In the genomic region with DNA sequence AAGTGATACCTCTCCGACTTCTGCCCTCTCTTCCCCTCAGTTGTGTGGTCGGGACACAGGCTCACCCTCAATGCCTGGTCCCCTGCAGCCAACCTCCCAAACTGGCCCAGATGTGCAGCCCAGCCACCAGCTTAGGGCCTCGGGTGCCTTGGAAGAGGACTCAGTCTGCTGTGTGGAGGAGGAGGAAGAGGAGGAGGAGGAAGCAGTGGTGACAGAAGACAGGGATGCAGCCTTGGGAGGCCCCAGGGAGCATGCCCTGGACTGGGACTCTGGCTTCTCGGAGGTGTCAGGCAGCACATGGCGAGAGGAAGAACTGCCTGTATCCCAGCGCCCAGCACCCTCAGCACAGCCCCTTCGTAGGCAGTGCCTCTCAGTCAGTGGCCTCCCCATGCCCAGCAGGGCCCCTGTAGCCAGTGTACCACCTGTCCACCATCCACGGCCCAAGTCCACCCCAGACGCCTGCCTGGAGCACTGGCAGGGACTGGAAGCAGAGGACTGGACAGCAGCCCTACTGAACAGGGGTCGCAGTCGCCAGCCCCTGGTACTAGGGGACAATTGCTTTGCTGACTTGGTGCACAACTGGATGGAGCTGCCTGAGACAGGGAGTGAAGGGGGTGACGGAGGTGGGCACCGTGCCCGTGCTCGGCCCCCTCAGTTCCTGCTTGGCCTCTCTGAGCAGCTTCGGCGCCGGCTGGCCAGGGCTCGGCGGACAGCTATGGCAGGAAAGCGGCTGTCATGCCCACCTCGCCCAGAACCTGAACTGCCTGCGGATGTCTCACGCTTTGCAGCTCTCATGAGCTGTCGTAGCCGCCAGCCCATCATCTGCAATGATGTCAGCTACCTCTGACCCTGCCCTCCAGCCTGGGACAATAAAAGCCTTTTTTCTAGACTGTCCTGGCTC, we compare ENCODE assay signal across 6 cellular contexts. TPM values are rescaled to one million over a fixed set of nuclear protein-coding genes. Genes with fewer than 3 reads are reported as not detected.
DNase-seq lines count a peak whose midpoint lies in the region; ATAC-seq and TF ChIP-seq lines count a peak whose summit lies in the region.

No MANE protein-coding gene starts in this region.

- H3K9me3 ChIP-seq in Caco-2 (no peaks in the 10 kb centered on the region), liver (ENCODE audit: control insufficient read depth in 4 of 4, low read length in 3 of 4) (no peaks in the 10 kb centered on the region)

- DNase-seq in Caco-2 (no peak), C1 segment of cervical spinal cord (lab: John Stamatoyannopoulos, UW) (no peak), DMS114 treated with DMSO at 0.1 percent for 48 hours (lab: John Stamatoyannopoulos, UW; ENCODE audit: unreplicated experiment) (no peak)
- DNase-seq in activated CD4-positive, alpha-beta memory T cell treated with anti-CD3 and anti-CD28 coated beads, Interleukin-2, amount 10 ng/mL, durations not matched to agents 7 days and 5 days, result no peak

- H3K9me3 Mint-ChIP-seq in Caco-2 (ENCODE audit: unreplicated experiment), result no peaks in the 10 kb centered on the region
- H3K9me3 Mint-ChIP-seq in activated CD4-positive, alpha-beta memory T cell treated with anti-CD3 and anti-CD28 coated beads, Interleukin-2, amount 10 ng/mL, durations not matched to agents 7 days and 5 days, result no peaks in the 10 kb centered on the region

- peak overlapping the region; percentile 34 to 59 for H3K27ac ChIP-seq in liver (ENCODE audit: low read depth in 1 of 2, low read length in 2 of 2)

- peak overlapping the region; percentile 91 for H3K4me3 Mint-ChIP-seq in Caco-2 (ENCODE audit: unreplicated experiment)
- peak overlapping the region; percentile 83 for H3K4me3 Mint-ChIP-seq in activated CD4-positive, alpha-beta memory T cell treated with anti-CD3 and anti-CD28 coated beads, Interleukin-2, amount 10 ng/mL, durations not matched to agents 7 days and 5 days

- H3K27me3 ChIP-seq in Caco-2 (replicated peaks; ENCODE audit: control insufficient read depth, insufficient read depth, low read length), result no peaks in the 10 kb centered on the region
- no peaks in the 10 kb centered on the region for H3K27me3 ChIP-seq in liver (ENCODE audit: control insufficient read depth in 4 of 4, insufficient read depth in 4 of 4, low read length in 3 of 4)

- H3K36me3 Mint-ChIP-seq in Caco-2 (ENCODE audit: insufficient read depth, unreplicated experiment), result peaks cover 5% of the 10 kb centered on the region
- H3K36me3 Mint-ChIP-seq in activated CD4-positive, alpha-beta memory T cell treated with anti-CD3 and anti-CD28 coated beads, Interleukin-2, amount 10 ng/mL, durations not matched to agents 7 days and 5 days (ENCODE audit: low read depth), result peaks cover 12% of the 10 kb centered on the region

- no peak overlapping the region for H3K27ac Mint-ChIP-seq in Caco-2 (ENCODE audit: unreplicated experiment)
- H3K27ac Mint-ChIP-seq in activated CD4-positive, alpha-beta memory T cell treated with anti-CD3 and anti-CD28 coated beads, Interleukin-2, amount 10 ng/mL, durations not matched to agents 7 days and 5 days, result no peak overlapping the region

- TF ChIP-seq RAD21 in liver (IDR thresholded peaks at IDR 0.05), result no peak

- 70% methylated on average over 26 of the region's 26 CpGs for WGBS in liver

- no peak for ATAC-seq in HG02571 (IDR thresholded peaks at IDR 0.05; ENCODE audit: unreplicated experiment)

- no peak overlapping the region for H3K9ac ChIP-seq in liver (ENCODE audit: low read depth in 1 of 2, low read length in 2 of 2)

- H3K4me1 ChIP-seq in Caco-2 (no peaks in the 10 kb centered on the region), liver (ENCODE audit: control insufficient read depth in 4 of 4, insufficient read depth in 4 of 4, low read length in 3 of 4) (peaks cover 0 to 47% (median 9%) of the 10 kb centered on the region in 4 donors)

- POLR2A ChIA-PET in Caco-2 (lab: Charles Lee), result interaction anchor here (1.0 kb wide), 1 partner anchor 18 kb away, joined by 3 read pairs; a partner anchor contains a TSS
- POLR2A ChIA-PET in activated CD4-positive, alpha-beta memory T cell treated with anti-CD3 and anti-CD28 coated beads, Interleukin-2, amount 10 ng/mL, durations not matched to agents 7 days and 5 days (lab: Charles Lee), result interaction anchor here (0.6 to 5.9 kb wide), 10 partner anchors 9 to 1687 kb away, joined by 3 to 54 read pairs (median 4); a partner anchor contains a TSS

- H3K27me3 Mint-ChIP-seq in Caco-2 (ENCODE audit: insufficient read depth, unreplicated experiment), result peaks cover 2% of the 10 kb centered on the region
- peaks cover 16% of the 10 kb centered on the region for H3K27me3 Mint-ChIP-seq in activated CD4-positive, alpha-beta memory T cell treated with anti-CD3 and anti-CD28 coated beads, Interleukin-2, amount 10 ng/mL, durations not matched to agents 7 days and 5 days

- H3K36me3 ChIP-seq in Caco-2 (ENCODE audit: control insufficient read depth, insufficient read depth, low read length) (no peaks in the 10 kb centered on the region), liver (ENCODE audit: control insufficient read depth in 4 of 4, insufficient read depth in 3 of 4, low read depth in 1 of 4, low read length in 3 of 4) (peaks cover 0 to 3% (median under 1%) of the 10 kb centered on the region in 4 donors)

- no peak overlapping the region for H3K4me3 ChIP-seq in Caco-2 (ENCODE audit: low read depth, low read length)
- no peak overlapping the region for H3K4me3 ChIP-seq in liver (ENCODE audit: low read depth in 1 of 3, low read length in 3 of 3)

- intact Hi-C loops in Caco-2 (cut with micrococcal nuclease; ENCODE audit: unreplicated experiment), result no loop called here

- CTCF ChIA-PET in Caco-2 (lab: Charles Lee), result interaction anchor here (1.6 to 2.4 kb wide), 2 partner anchors 35 to 103 kb away, joined by 5 to 24 read pairs; no protein-coding TSS in a partner anchor
- CTCF ChIA-PET in activated CD4-positive, alpha-beta memory T cell treated with anti-CD3 and anti-CD28 coated beads, Interleukin-2, amount 10 ng/mL, durations not matched to agents 7 days and 5 days (lab: Charles Lee), result interaction anchor here (0.9 to 5.8 kb wide), 12 partner anchors 9 to 264 kb away, joined by 3 to 104 read pairs (median 6); a partner anchor contains a TSS

- TF ChIP-seq CTCF in Caco-2 (IDR thresholded peaks at IDR 0.05; ENCODE audit: insufficient read depth in 1 of 2, low read depth in 1 of 2, low read length in 1 of 2, severe bottlenecking in 1 of 2, unreplicated experiment in 1 of 2), result no peak
- TF ChIP-seq CTCF in liver (IDR thresholded peaks at IDR 0.05; ENCODE audit: low read depth, low read length, missing input control), result no peak

- BruUV-seq in Caco-2 (replicated peaks; lab: Mats Ljungman, UMichigan), result no TSS peak

- peaks cover 16% of the 10 kb centered on the region for H3K4me1 Mint-ChIP-seq in Caco-2 (ENCODE audit: low read depth, unreplicated experiment)
- peaks cover 39% of the 10 kb centered on the region for H3K4me1 Mint-ChIP-seq in activated CD4-positive, alpha-beta memory T cell treated with anti-CD3 and anti-CD28 coated beads, Interleukin-2, amount 10 ng/mL, durations not matched to agents 7 days and 5 days

TF ChIP-seq in liver, 16 proteins besides CTCF, POLR2A, EP300 and RAD21:
- TF ChIP-seq SP1 (IDR thresholded peaks at IDR 0.05) (no peak), FOXA2 (IDR thresholded peaks at IDR 0.05) (no peak), JUND (IDR thresholded peaks at IDR 0.05) (no peak)

RNA-seq across cellular contexts. Expression of a gene that starts 1.3 kb away (rescaled TPM):
- total RNA-seq in Caco-2 (2022) (not detected in 2 replicates), liver (1 to 10 TPM in 1 of 2 donors, under 1 TPM in 1; 0.84 to 4.2 TPM)
- total RNA-seq in activated CD4-positive, alpha-beta memory T cell treated with anti-CD3 and anti-CD28 coated beads, Interleukin-2, amount 10 ng/mL, durations not matched to agents 7 days and 5 days, result under 1 TPM; 0.20 to 0.48 TPM
- polyA plus RNA-seq in liver, result 1 to 10 TPM; 1.2 TPM

RNA-seq across cellular contexts. Expression of a gene that starts 4.7 kb away (rescaled TPM):
- not detected in 2 replicates for total RNA-seq in Caco-2 (2022)
- not detected for total RNA-seq in activated CD4-positive, alpha-beta memory T cell treated with anti-CD3 and anti-CD28 coated beads, Interleukin-2, amount 10 ng/mL, durations not matched to agents 7 days and 5 days
- total RNA-seq in liver, result not detected
- polyA plus RNA-seq in liver, result not detected

RNA-seq across cellular contexts. Expression of a gene that starts 9.4 kb away (rescaled TPM):
- total RNA-seq in Caco-2 (2022) (0.93 TPM in 1 of 2 replicates, not detected in the other), liver (10 to 100 TPM; 15.8 to 29.5 TPM)
- total RNA-seq in activated CD4-positive, alpha-beta memory T cell treated with anti-CD3 and anti-CD28 coated beads, Interleukin-2, amount 10 ng/mL, durations not matched to agents 7 days and 5 days, result 100 to 1,000 TPM; 179 to 182 TPM
- 10 to 100 TPM; 14.6 TPM for polyA plus RNA-seq in liver

RNA-seq across cellular contexts. Expression of a gene that starts 18.0 kb away (rescaled TPM):
- total RNA-seq in Caco-2 (2022), result 35.5 and 39.6 TPM in 2 replicates
- 10 to 100 TPM; 38.8 to 39.2 TPM for total RNA-seq in activated CD4-positive, alpha-beta memory T cell treated with anti-CD3 and anti-CD28 coated beads, Interleukin-2, amount 10 ng/mL, durations not matched to agents 7 days and 5 days
- 10 to 100 TPM; 22.9 to 32.3 TPM for total RNA-seq in liver
- polyA plus RNA-seq in liver, result 10 to 100 TPM in 1 of 2 donors, 1 to 10 TPM in 1; 6.6 to 13.2 TPM

RNA-seq across cellular contexts. Expression of a gene that starts 52.0 kb away (rescaled TPM):
- total RNA-seq in Caco-2 (2022) (25.1 and 28.0 TPM in 2 replicates), liver (1 to 10 TPM in 1 of 2 donors, under 1 TPM in 1; 0.42 to 7.9 TPM)
- total RNA-seq in activated CD4-positive, alpha-beta memory T cell treated with anti-CD3 and anti-CD28 coated beads, Interleukin-2, amount 10 ng/mL, durations not matched to agents 7 days and 5 days, result 10 to 100 TPM; 19.3 to 21.0 TPM
- under 1 TPM; 0.47 to 0.81 TPM for polyA plus RNA-seq in liver
